ENCODE assay signal across 17 cellular contexts in the genomic region with DNA sequence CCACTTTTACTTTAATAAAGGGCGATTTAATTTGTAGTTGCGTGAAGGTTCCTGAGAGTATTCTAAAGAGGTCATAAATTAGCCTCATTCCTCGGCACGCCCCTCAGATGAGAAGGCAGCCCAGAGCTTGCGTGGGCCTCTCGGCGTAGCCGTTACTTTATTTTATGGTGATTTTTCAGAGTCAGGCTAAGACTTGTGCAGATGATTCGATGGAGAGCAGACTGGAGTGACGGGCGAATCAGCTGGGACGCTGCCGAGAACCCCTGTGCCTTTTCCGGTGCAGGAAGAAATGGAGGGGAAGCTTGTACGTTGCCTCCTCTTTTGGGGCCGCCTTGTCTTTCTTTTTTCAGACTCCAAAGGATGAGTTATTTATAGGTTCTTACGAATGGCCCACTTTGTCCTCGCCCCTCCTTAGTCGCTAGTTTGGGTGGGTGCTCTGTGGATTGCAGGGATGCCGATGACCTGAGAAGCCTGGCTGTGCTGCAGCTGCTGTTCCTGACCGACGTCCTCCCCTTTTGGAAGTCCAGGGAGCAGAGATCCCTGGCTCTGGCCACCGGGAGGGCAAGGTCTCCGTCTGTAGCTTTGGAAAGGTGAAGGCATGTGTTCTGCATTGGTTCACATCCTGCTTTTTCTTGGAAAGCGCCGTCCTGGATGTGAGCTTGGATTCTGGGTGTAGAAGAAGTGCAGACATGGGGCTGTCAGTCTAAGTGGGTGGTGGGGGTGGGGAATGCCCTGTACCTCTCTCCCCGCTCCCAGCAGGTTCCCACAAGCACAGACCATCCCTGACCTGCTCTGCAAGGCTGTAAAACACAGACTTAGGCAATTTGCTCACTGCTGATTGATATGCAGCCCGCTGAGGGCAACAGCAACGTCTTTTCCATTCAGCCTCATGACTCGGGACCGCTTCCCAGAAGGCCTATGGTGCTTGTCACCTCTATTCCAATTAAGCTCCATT. TPM values are rescaled to one million over a fixed set of nuclear protein-coding genes. Genes with fewer than 3 reads are reported as not detected.
DNase-seq lines count a peak whose midpoint lies in the region; ATAC-seq, FAIRE-seq and TF ChIP-seq lines count a peak whose summit lies in the region.
"Had no signal": no experiment of that assay in that cellular context is flagged by ENCODE, and none has a peak within 500 bp of the region (broad histone marks: within the 10 kb centered on the region; RNA-seq: fewer than 3 reads in every experiment).

No MANE protein-coding gene starts in this region.

- no peak for TF ChIP-seq POLR2A in endothelial cell of umbilical vein (IDR thresholded peaks at IDR 0.05; ENCODE audit: low read depth, low read length)
- no peak for TF ChIP-seq POLR2A in vagina (IDR thresholded peaks at IDR 0.05)

- H3K27ac Mint-ChIP-seq in nephron progenitor cell: peak overlapping the region; percentile 22
- H3K27ac Mint-ChIP-seq: activated CD4-positive, alpha-beta T cell treated with anti-CD3 and anti-CD28 coated beads, Interleukin-2, amount 10 ng/mL, durations not matched to agents 24 days and 14 days had no signal

- H3K4me3 Mint-ChIP-seq in nephron progenitor cell: no peak overlapping the region
- H3K4me3 Mint-ChIP-seq: activated CD4-positive, alpha-beta T cell treated with anti-CD3 and anti-CD28 coated beads, Interleukin-2, amount 10 ng/mL, durations not matched to agents 24 days and 14 days had no signal

- no peak for FAIRE-seq in endothelial cell of umbilical vein (lab: Jason Lieb, UNC)
- FAIRE-seq: A549 had no signal

- intact Hi-C loops in cardiac septum (cut with DNase I): no loop called here
- intact Hi-C loops in left cardiac atrium (cut with DNase I): loop anchor here in 1 of 2 donors (10.0 kb wide), 1 partner anchor 53 kb away; no protein-coding TSS in a partner anchor
- intact Hi-C loops in endothelial cell of umbilical vein (cut with micrococcal nuclease): no loop called here
- intact Hi-C loops in vagina (cut with DNase I): no loop called here

- H3K4me1 Mint-ChIP-seq in nephron progenitor cell: peaks cover 73% of the 10 kb centered on the region
- H3K4me1 Mint-ChIP-seq: activated CD4-positive, alpha-beta T cell treated with anti-CD3 and anti-CD28 coated beads, Interleukin-2, amount 10 ng/mL, durations not matched to agents 24 days and 14 days had no signal

- H3K27me3 ChIP-seq in endothelial cell of umbilical vein (ENCODE audit: control insufficient read depth in 2 of 2, insufficient read depth in 2 of 2, low read length in 2 of 2) (peaks cover 4 to 6% of the 10 kb centered on the region in 2 experiments), vagina (no peaks in the 10 kb centered on the region)
- H3K27me3 ChIP-seq: testis had no signal

- DNase-seq in cardiac septum (ENCODE audit: low spot score) (peak; percentile 33), left cardiac atrium (no peak), endothelial cell of umbilical vein (ENCODE audit: low read depth, low spot score) (no peak), nephron progenitor cell (no peak), vagina (ENCODE audit: extremely low spot score in 2 of 2) (no peak), NCI-H510A (lab: John Stamatoyannopoulos, UW) (no peak), HK-2 (ENCODE audit: unreplicated experiment) (no peak)
- DNase-seq in stimulated activated CD4-positive, alpha-beta T cell treated with anti-CD3 and anti-CD28 coated beads, Interleukin-2, amount 100 ng/mL, for 24 hours: no peak
- DNase-seq: activated CD4-positive, alpha-beta T cell treated with anti-CD3 and anti-CD28 coated beads, Interleukin-2, amount 10 ng/mL, durations not matched to agents 24 days and 14 days; activated naive CD4-positive, alpha-beta T cell treated with Interleukin-2 at 50 U/mL for 16 hours; anterior cingulate cortex; DMS53; gastrocnemius medialis; NCI-H226; testis had no signal

- H3K36me3 Mint-ChIP-seq in nephron progenitor cell (ENCODE audit: low read depth): no peaks in the 10 kb centered on the region

- H3K27ac ChIP-seq in endothelial cell of umbilical vein (ENCODE audit: insufficient read depth, low read depth, low read length): no peak overlapping the region
- H3K27ac ChIP-seq in vagina: peak overlapping the region; percentile 72
- H3K27ac ChIP-seq: gastrocnemius medialis, parathyroid adenoma, testis had no signal

- no peak for ATAC-seq in left cardiac atrium
- ATAC-seq: A549, gastrocnemius medialis had no signal

- H3K9me3 Mint-ChIP-seq in nephron progenitor cell: no peaks in the 10 kb centered on the region
- H3K9me3 Mint-ChIP-seq: activated CD4-positive, alpha-beta T cell treated with anti-CD3 and anti-CD28 coated beads, Interleukin-2, amount 10 ng/mL, durations not matched to agents 24 days and 14 days had no signal

- no peaks in the 10 kb centered on the region for H3K9me3 ChIP-seq in endothelial cell of umbilical vein (replicated peaks; ENCODE audit: control insufficient read depth, insufficient read depth, low read length)
- no peaks in the 10 kb centered on the region for H3K9me3 ChIP-seq in vagina
- H3K9me3 ChIP-seq: A549, gastrocnemius medialis, testis had no signal

- H3K27me3 Mint-ChIP-seq in nephron progenitor cell (ENCODE audit: low read depth, poor library complexity): no peaks in the 10 kb centered on the region

- BruUV-seq in endothelial cell of umbilical vein (replicated peaks; lab: Mats Ljungman, UMichigan): no TSS peak

- H3K4me3 ChIP-seq in endothelial cell of umbilical vein (replicated peaks in 1 of 3; ENCODE audit: insufficient read depth in 1 of 3, low read depth in 1 of 3, low read length in 3 of 3) (no peak overlapping the region), vagina (peak overlapping the region; percentile 7 to 12)
- H3K4me3 ChIP-seq: A549, gastrocnemius medialis, testis had no signal

- peak overlapping the region; percentile 39 for H2AFZ ChIP-seq in endothelial cell of umbilical vein (ENCODE audit: low read depth, low read length)
- H2AFZ ChIP-seq: parathyroid adenoma had no signal

- H4K20me1 ChIP-seq in endothelial cell of umbilical vein (replicated peaks; ENCODE audit: control insufficient read depth, extremely low read depth, insufficient read depth, low read length): no peaks in the 10 kb centered on the region

- H3K36me3 ChIP-seq in endothelial cell of umbilical vein (ENCODE audit: control insufficient read depth in 2 of 2, extremely low read depth in 1 of 2, insufficient read depth in 2 of 2, low read length in 2 of 2) (no peaks in the 10 kb centered on the region), vagina (no peaks in the 10 kb centered on the region)
- H3K36me3 ChIP-seq: gastrocnemius medialis had no signal

- H3K4me1 ChIP-seq in endothelial cell of umbilical vein (ENCODE audit: control insufficient read depth, extremely low read depth, insufficient read depth, low read length) (peaks cover 14% of the 10 kb centered on the region), vagina (peaks cover 36% of the 10 kb centered on the region)
- H3K4me1 ChIP-seq: parathyroid adenoma had no signal

- no peaks in the 10 kb centered on the region for H3K9me1 ChIP-seq in endothelial cell of umbilical vein (replicated peaks; ENCODE audit: control insufficient read depth, extremely low read depth, insufficient read depth, low read length)

- dilution Hi-C loops in endothelial cell of umbilical vein (cut with MboI; ENCODE audit: extremely low pct_ligation_motif_present, low sequenced_read_pairs): no loop called here

- TF ChIP-seq CTCF in endothelial cell of umbilical vein (IDR thresholded peaks at IDR 0.05; ENCODE audit: extremely low read depth in 1 of 2, insufficient read depth in 1 of 2, low read depth in 1 of 2, low read length in 2 of 2) (no peak), nephron progenitor cell (IDR thresholded peaks at IDR 0.05) (no peak), vagina (IDR thresholded peaks at IDR 0.05) (no peak)

- CTCF ChIA-PET in endothelial cell of umbilical vein (lab: Charles Lee): interaction anchor here (0.8 to 1.4 kb wide), 3 partner anchors 10 to 519 kb away, joined by 4 to 6 read pairs (median 6); a partner anchor contains a TSS

- POLR2A ChIA-PET in endothelial cell of umbilical vein (lab: Charles Lee): no interaction called here

- H3K4me2 ChIP-seq in endothelial cell of umbilical vein (ENCODE audit: insufficient read depth, low read length): no peak overlapping the region
- H3K4me2 ChIP-seq: A549 had no signal

- H3K79me2 ChIP-seq in endothelial cell of umbilical vein (ENCODE audit: control insufficient read depth, insufficient read depth, low read length): no peaks in the 10 kb centered on the region
- H3K79me2 ChIP-seq: parathyroid adenoma had no signal

- no peak overlapping the region for H3K9ac ChIP-seq in endothelial cell of umbilical vein (replicated peaks; ENCODE audit: extremely low read depth, insufficient read depth, low read length)
- H3K9ac ChIP-seq: parathyroid adenoma had no signal

TF ChIP-seq in endothelial cell of umbilical vein, 7 proteins besides CTCF, POLR2A, EP300 and RAD21:
- TF ChIP-seq POLR2AphosphoS5 (IDR thresholded peaks at IDR 0.05; ENCODE audit: insufficient read depth, low read depth, low read length) (no peak), GATA2 (IDR thresholded peaks at IDR 0.05; ENCODE audit: insufficient read depth, insufficient read length, low read depth, low read length) (no peak)

RNA-seq across cellular contexts. Expression of a gene that starts 9.3 kb away (rescaled TPM):
- total RNA-seq in cardiac septum (6.9 TPM), left cardiac atrium (1 to 10 TPM; 2.4 to 2.6 TPM), endothelial cell of umbilical vein (0.14 TPM in 1 of 2 replicates, not detected in the other), vagina (5.4 TPM)
- not detected in 2 replicates for polyA plus RNA-seq in endothelial cell of umbilical vein
- polyA plus RNA-seq in endothelial cell of umbilical vein (2011; cell fraction: cytosol; rRNA removed): 0.01 and 0.11 TPM in 2 replicates
- not detected in 2 replicates for polyA plus RNA-seq in endothelial cell of umbilical vein (2011; cell fraction: nucleus; rRNA removed)
- 0.03 and 0.10 TPM in 2 replicates for polyA plus RNA-seq in endothelial cell of umbilical vein (2012)
- not detected in 2 replicates for polyA minus RNA-seq in endothelial cell of umbilical vein
- 1.4 TPM for polyA minus RNA-seq in endothelial cell of umbilical vein (2011; cell fraction: cytosol; rRNA and poly(A)+ RNA removed)
- polyA minus RNA-seq in endothelial cell of umbilical vein (2011; cell fraction: nucleus; rRNA and poly(A)+ RNA removed): not detected in 2 replicates
- total RNA-seq: activated CD4-positive, alpha-beta T cell treated with anti-CD3 and anti-CD28 coated beads, Interleukin-2, amount 10 ng/mL, durations not matched to agents 24 days and 14 days had no signal

Comparison
In these comparisons a context has a peak if more than half of its experiments do, and no peak if none do; other contexts are left out.
1. H3K4me3 ChIP-seq: peak in vagina (2 of 2); none in endothelial cell of umbilical vein (0 of 3).